In the genomic region with DNA sequence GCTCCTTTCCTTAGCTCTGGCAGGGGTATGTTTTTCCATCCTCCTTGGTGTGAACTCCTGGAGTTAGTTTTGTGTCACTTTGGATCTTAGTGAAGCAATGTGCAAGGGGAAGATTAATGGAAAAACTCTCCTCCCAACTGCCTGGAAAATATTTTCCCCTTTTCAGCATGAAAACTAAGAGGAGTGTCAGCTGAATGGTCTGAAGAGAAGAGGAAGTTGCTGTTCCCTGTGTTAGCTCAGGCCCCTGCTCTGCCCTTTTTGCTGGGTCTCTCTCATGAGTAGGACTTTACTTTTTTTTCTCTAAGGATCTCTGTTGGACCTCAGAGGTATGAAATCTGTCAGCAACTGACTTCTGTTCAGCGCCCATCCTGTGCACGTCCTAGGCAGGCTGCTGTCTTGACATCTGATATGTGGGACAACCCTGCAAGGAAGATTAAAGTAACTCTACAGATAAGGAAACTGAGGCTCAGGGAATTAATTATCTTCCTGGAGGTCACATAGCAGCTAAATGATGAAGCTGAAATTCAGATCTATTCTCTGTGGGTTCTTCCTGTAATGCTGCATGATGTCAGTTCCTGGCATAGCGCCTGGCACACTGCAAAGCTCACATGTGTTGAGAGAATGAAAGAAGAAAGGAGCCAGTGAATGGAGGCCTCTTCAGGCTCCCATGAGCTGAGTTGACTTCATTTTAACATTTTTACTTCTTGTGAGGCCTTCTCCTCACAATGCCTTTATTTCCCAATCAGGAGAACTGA, we compare ENCODE assay signal across 9 cellular contexts.
A peak's percentile ranks its signal among the peaks of the same experiment; 100 is the strongest.
DNase-seq lines count a peak whose midpoint lies in the region; ATAC-seq and TF ChIP-seq lines count a peak whose summit lies in the region.
"Had no signal": no experiment of that assay in that cellular context is flagged by ENCODE, and none has a peak within 500 bp of the region (broad histone marks: within the 10 kb centered on the region; RNA-seq: fewer than 3 reads in every experiment).

No MANE protein-coding gene starts in this region.

- H3K27me3 Mint-ChIP-seq in MCF 10A (ENCODE audit: insufficient read depth, unreplicated experiment) = no peaks in the 10 kb centered on the region

- H3K36me3 ChIP-seq in transverse colon = no peaks in the 10 kb centered on the region
- H3K36me3 ChIP-seq: BLaER1 treated with 17β-estradiol and CSF1 and Interleukin-3, amounts not matched to agents 10 nM and 100 nM had no signal

- POLR2A ChIA-PET in MCF 10A (lab: Yijun Ruan, JAX) = interaction anchor here (0.6 to 1.9 kb wide), 8 partner anchors 9 to 125 kb away, joined by 3 to 6 read pairs (median 3); a partner anchor contains a TSS
- POLR2A ChIA-PET in GM10248 (lab: Yijun Ruan, JAX) = no interaction called here

- BruUV-seq in MCF 10A (replicated peaks; lab: Mats Ljungman, UMichigan) = no TSS peak

- intact Hi-C loops in MCF 10A (cut with micrococcal nuclease) (loop anchor here (5.0 kb wide), 2 partner anchors 182 to 433 kb away; no protein-coding TSS in a partner anchor), lower leg skin (cut with DNase I; ENCODE audit: low total_unique reads) (no loop called here), transverse colon (cut with DNase I; ENCODE audit: low total_unique reads) (no loop called here)

- H3K4me1 ChIP-seq in transverse colon = peaks cover 0 to 12% (median 3%) of the 10 kb centered on the region in 4 donors

- H3K4me3 ChIP-seq in lower leg skin (ENCODE audit: low read depth, poor library complexity, severe bottlenecking) (no peak overlapping the region), transverse colon (no peak overlapping the region)
- H3K4me3 ChIP-seq: BLaER1 treated with 17β-estradiol and CSF1 and Interleukin-3, amounts not matched to agents 10 nM and 100 nM had no signal

- DNase-seq in NCI-H345 (lab: John Stamatoyannopoulos, UW) = peak; percentile 23
- DNase-seq in NCI-H345 treated with DMSO at 0.1 percent for 48 hours (lab: John Stamatoyannopoulos, UW; ENCODE audit: unreplicated experiment) = no peak
- peak; percentile 76 for DNase-seq in MCF 10A (ENCODE audit: unreplicated experiment)
- peak; percentile 78 to 96 for DNase-seq in lower leg skin (ENCODE audit: low spot score in 2 of 2)
- peak; percentile 41 for DNase-seq in transverse colon
- DNase-seq in NAMALWA (ENCODE audit: low spot score) = no peak
- DNase-seq in GM10248 (ENCODE audit: extremely low spot score) = no peak

- no peak for TF ChIP-seq POLR2A in lower leg skin (IDR thresholded peaks at IDR 0.05)
- TF ChIP-seq POLR2A in transverse colon (IDR thresholded peaks at IDR 0.05) = no peak

- H3K27ac ChIP-seq in transverse colon = peak overlapping the region; percentile 29 to 67 (median 54)

- peaks cover 66% of the 10 kb centered on the region for H3K4me1 Mint-ChIP-seq in MCF 10A (ENCODE audit: insufficient read depth, unreplicated experiment)

- H3K9me3 Mint-ChIP-seq in MCF 10A (ENCODE audit: unreplicated experiment) = peaks cover 6% of the 10 kb centered on the region

- in situ Hi-C loops in transverse colon (cut with MboI; ENCODE audit: low pct_ligation_motif_present in 1 of 4, low pct_unique_long_range_greater_than_20kb in 1 of 4, low sequenced_read_pairs in 3 of 4) = loop anchor here in 1 of 4 donors (10.0 kb wide), 1 partner anchor 110 kb away; a partner anchor contains a TSS

- H3K4me3 Mint-ChIP-seq in MCF 10A (ENCODE audit: unreplicated experiment) = no peak overlapping the region

- CTCF ChIA-PET in MCF 10A (lab: Yijun Ruan, JAX) (interaction anchor here (1.0 to 2.8 kb wide), 4 partner anchors 10 to 110 kb away, joined by 4 to 12 read pairs (median 4); a partner anchor contains a TSS), GM10248 (lab: Yijun Ruan, JAX) (interaction anchor here (1.3 to 1.5 kb wide), 2 partner anchors 10 to 12 kb away, joined by 3 to 4 read pairs; no protein-coding TSS in a partner anchor)

- TF ChIP-seq EP300 in transverse colon (IDR thresholded peaks at IDR 0.05; ENCODE audit: low read depth) = no peak

- H3K9me3 ChIP-seq in transverse colon = no peaks in the 10 kb centered on the region
- H3K9me3 ChIP-seq: BLaER1 treated with 17β-estradiol and CSF1 and Interleukin-3, amounts not matched to agents 10 nM and 100 nM had no signal

- H3K27me3 ChIP-seq in transverse colon = no peaks in the 10 kb centered on the region
- H3K27me3 ChIP-seq: BLaER1 treated with 17β-estradiol and CSF1 and Interleukin-3, amounts not matched to agents 10 nM and 100 nM had no signal

- WGBS in lower leg skin, 2 donors = 65% methylated on average over 3 of the region's 3 CpGs
- 77 to 82% methylated on average over 2 to 3 of the region's 3 CpGs for WGBS in transverse colon (ENCODE audit: low coverage in 1 of 2), 2 donors

- TF ChIP-seq CTCF in MCF 10A (IDR thresholded peaks at IDR 0.05; ENCODE audit: unreplicated experiment) (no peak), lower leg skin (IDR thresholded peaks at IDR 0.05) (no peak), transverse colon (IDR thresholded peaks at IDR 0.05) (no peak), GM10248 (IDR thresholded peaks at IDR 0.05; ENCODE audit: control extremely low read depth, extremely low read depth, low read depth, missing control alignments) (no peak)

- peak overlapping the region; percentile 96 for H3K27ac Mint-ChIP-seq in MCF 10A (ENCODE audit: low read depth, unreplicated experiment)

- H3K36me3 Mint-ChIP-seq in MCF 10A (ENCODE audit: insufficient read depth, unreplicated experiment) = peaks cover 8% of the 10 kb centered on the region

- ATAC-seq in HG02759 (IDR thresholded peaks at IDR 0.05; ENCODE audit: unreplicated experiment) = no peak

Comparison
In these comparisons a context has a peak if more than half of its experiments do, and no peak if none do; other contexts are left out.
1. DNase-seq: peak in NCI-H345 (single experiment), MCF 10A (single experiment), lower leg skin (2 of 2) and transverse colon (single experiment); none in NCI-H345 treated with DMSO at 0.1 percent for 48 hours (single experiment), NAMALWA (single experiment) and GM10248 (single experiment).